In the genomic region with DNA sequence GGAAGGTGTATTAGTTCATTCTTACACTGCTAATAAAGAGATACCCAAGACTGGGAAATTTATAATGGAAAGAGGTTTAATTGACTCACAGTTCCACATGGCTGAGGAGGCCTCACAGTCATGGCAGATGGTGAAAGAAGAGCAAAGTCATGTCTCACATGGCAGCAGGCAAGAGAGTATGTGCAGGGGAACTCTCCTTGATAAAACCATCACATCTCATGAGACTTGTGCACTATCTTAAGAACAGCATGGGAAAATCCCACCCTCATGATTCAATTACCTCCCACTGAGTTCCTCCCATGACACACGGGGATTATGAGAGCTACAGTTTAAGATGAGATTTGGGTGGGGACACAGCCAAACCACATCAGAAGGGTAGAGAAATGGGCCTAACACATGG, we compare ENCODE assay signal across 20 cellular contexts.
DNase-seq lines count a peak whose midpoint lies in the region; ATAC-seq, FAIRE-seq and TF ChIP-seq lines count a peak whose summit lies in the region.
"Had no signal": no experiment of that assay in that cellular context is flagged by ENCODE, and none has a peak within 500 bp of the region (broad histone marks: within the 10 kb centered on the region; RNA-seq: fewer than 3 reads in every experiment).

No MANE protein-coding gene starts in this region.

- no peaks in the 10 kb centered on the region for H3K4me1 ChIP-seq in A673 (ENCODE audit: insufficient read depth, low read length, poor library complexity, severe bottlenecking)
- H3K4me1 ChIP-seq in small intestine (ENCODE audit: control insufficient read depth in 2 of 2, insufficient read depth in 1 of 2, low read depth in 1 of 2, low read length in 1 of 2), result no peaks in the 10 kb centered on the region
- H3K4me1 ChIP-seq: esophagus squamous epithelium had no signal

- no TSS peak for BruUV-seq in A673 (replicated peaks; lab: Mats Ljungman, UMichigan)

- H3K27ac ChIP-seq in A673 (ENCODE audit: low read depth, low read length, poor library complexity, severe bottlenecking), result no peak overlapping the region
- no peak overlapping the region for H3K27ac ChIP-seq in small intestine (ENCODE audit: low read depth in 1 of 2, low read length in 1 of 2)
- H3K27ac ChIP-seq: esophagus squamous epithelium, hepatocyte had no signal

- H3K36me3 ChIP-seq in A673 (ENCODE audit: insufficient read depth, low read length, poor library complexity, severe bottlenecking) (no peaks in the 10 kb centered on the region), small intestine (ENCODE audit: control insufficient read depth in 2 of 2, insufficient read depth in 2 of 2, low read length in 2 of 2) (no peaks in the 10 kb centered on the region)
- H3K36me3 ChIP-seq: esophagus squamous epithelium had no signal

- TF ChIP-seq CTCF in A673 (conservative IDR thresholded peaks at IDR 0.05; ENCODE audit: low read depth, low read length), result no peak

- ATAC-seq in GM18867 (IDR thresholded peaks at IDR 0.05; ENCODE audit: unreplicated experiment), result no peak
- ATAC-seq: HCT116, mucosa of descending colon, WTC11 had no signal

- intact Hi-C loops in A673 (cut with micrococcal nuclease; ENCODE audit: unreplicated experiment), result no loop called here

- POLR2A ChIA-PET in A673 (lab: Charles Lee; ENCODE audit: low non-redundant PET), result no interaction called here

- H3K27me3 ChIP-seq in A673 (replicated peaks; ENCODE audit: insufficient read depth, low read depth, low read length, poor library complexity) (no peaks in the 10 kb centered on the region), small intestine (ENCODE audit: control insufficient read depth in 2 of 2, insufficient read depth in 2 of 2, low read length in 2 of 2) (no peaks in the 10 kb centered on the region)
- H3K27me3 ChIP-seq: esophagus squamous epithelium, hepatocyte had no signal

- 44 to 66% (median 56%) methylated on average over 1 of the region's 1 CpG for WGBS in small intestine, 3 donors

- FAIRE-seq in small intestine (lab: Jason Lieb, UNC), result no peak

- CTCF ChIA-PET in A673 (lab: Charles Lee), result no interaction called here

- H3K9me3 ChIP-seq in A673 (ENCODE audit: low read depth, low read length, poor library complexity, severe bottlenecking) (no peaks in the 10 kb centered on the region), small intestine (ENCODE audit: control insufficient read depth, low read depth) (no peaks in the 10 kb centered on the region)
- H3K9me3 ChIP-seq: esophagus squamous epithelium, mucosa of descending colon had no signal

- H3K4me3 ChIP-seq in A673 (ENCODE audit: low read depth, low read length, poor library complexity, severe bottlenecking) (no peak overlapping the region), small intestine (ENCODE audit: low read depth in 1 of 2, low read length in 2 of 2) (no peak overlapping the region)
- H3K4me3 ChIP-seq: esophagus squamous epithelium, hepatocyte, mucosa of descending colon had no signal

- DNase-seq in A172 (ENCODE audit: low spot score) (peak; percentile 44), A673 (ENCODE audit: low spot score) (peak; percentile 19), fibroblast of peridontal ligament (ENCODE audit: extremely low read depth) (peak; percentile 25), kidney glomerular epithelial cell (lab: John Stamatoyannopoulos, UW) (no peak), small intestine (no peak)
- peak; percentile 40 for DNase-seq in activated naive CD4-positive, alpha-beta T cell treated with anti-CD3 and anti-CD28 coated beads, Interleukin-2, amount 50 U/mL, for 16 hours
- DNase-seq: aorta, dermis blood vessel endothelial cell, DMS153, esophagus squamous epithelium, Kasumi-1, mucosa of descending colon, NCI-H1417 treated with DMSO at 0.1 percent for 48 hours, NCI-H2171 treated with DMSO at 0.1 percent for 48 hours, retina, trophoblast cell had no signal

Comparison
In these comparisons a context has a peak if more than half of its experiments do, and no peak if none do; other contexts are left out.
1. DNase-seq: peak in A172 (single experiment), A673 (single experiment), activated naive CD4-positive, alpha-beta T cell treated with anti-CD3 and anti-CD28 coated beads, Interleukin-2, amount 50 U/mL, for 16 hours (single experiment) and fibroblast of peridontal ligament (single experiment); none in kidney glomerular epithelial cell (single experiment) and small intestine (single experiment).